Comparison of ENCODE assay signal across 15 cellular contexts in genomic region chr18:8977166-8977565, GRCh38.
DNase-seq lines count a peak whose midpoint lies in the region; ATAC-seq and TF ChIP-seq lines count a peak whose summit lies in the region.
"Had no signal": no experiment of that assay in that cellular context is flagged by ENCODE, and none has a peak within 500 bp of the region (broad histone marks: within the 10 kb centered on the region; RNA-seq: fewer than 3 reads in every experiment).

No MANE protein-coding gene starts in this region.

- intact Hi-C loops in IMR-90 (cut with micrococcal nuclease), result no loop called here

- H2AFZ ChIP-seq in GM23338 (no peak overlapping the region), IMR-90 (replicated peaks; ENCODE audit: low read length, poor library complexity) (no peak overlapping the region)

- H4K20me1 ChIP-seq in GM23338 (replicated peaks; ENCODE audit: insufficient read depth) (no peaks in the 10 kb centered on the region), IMR-90 (ENCODE audit: insufficient read depth, low read length) (no peaks in the 10 kb centered on the region)

- DNase-seq in GM23338 (ENCODE audit: low spot score) (peak; percentile 30), IMR-90 (no peak), brain microvascular endothelial cell (no peak), GM10248 (ENCODE audit: extremely low spot score) (no peak)
- DNase-seq: CD4-positive, alpha-beta memory T cell; DMS153; DND-41; Karpas-422 had no signal

- peaks cover 2% of the 10 kb centered on the region; the same call in 1 of the 2 replicates for H3K9me3 ChIP-seq in IMR-90 (ENCODE audit: control insufficient read depth, insufficient read depth, low read length)

- no peaks in the 10 kb centered on the region for H3K36me3 Mint-ChIP-seq in GM23338 (ENCODE audit: low read depth)
- H3K36me3 Mint-ChIP-seq: CD4-positive, alpha-beta memory T cell had no signal

- 0 out of 2 replicates have a peak overlapping the region, but pooled peaks have one; percentile 44 for H3K14ac ChIP-seq in IMR-90 (replicated peaks; ENCODE audit: low read depth, low read length)

- H3K27ac Mint-ChIP-seq in GM23338, result no peak overlapping the region
- H3K27ac Mint-ChIP-seq: B cell; CD4-positive, alpha-beta memory T cell had no signal

- H3K9me2 ChIP-seq in GM23338 (ENCODE audit: insufficient read depth), result peaks cover 6% of the 10 kb centered on the region

- H3K9me3 Mint-ChIP-seq in GM23338, result peaks cover 13% of the 10 kb centered on the region

- H3K4ac ChIP-seq in IMR-90 (ENCODE audit: low read depth, low read length), result peak overlapping the region; percentile 43; the same call in 1 of the 2 replicates

- no peaks in the 10 kb centered on the region; a peak in 1 of 4 replicates for H3K79me1 ChIP-seq in IMR-90 (ENCODE audit: low read depth in 1 of 2, low read length in 2 of 2)

- H4K5ac ChIP-seq in IMR-90 (ENCODE audit: low read depth, low read length), result no peak overlapping the region

- CTCF ChIA-PET in IMR-90 (lab: Yijun Ruan, JAX) (no interaction called here), GM10248 (lab: Yijun Ruan, JAX) (interaction anchor here (1.2 kb wide), 1 partner anchor 11 kb away, joined by 3 read pairs; no protein-coding TSS in a partner anchor)

- H3K27me3 Mint-ChIP-seq in GM23338 (ENCODE audit: insufficient read depth, low read depth, poor library complexity), result no peaks in the 10 kb centered on the region

- no peak overlapping the region for H2AK5ac ChIP-seq in IMR-90 (ENCODE audit: low read depth, low read length)

- no peak overlapping the region for H2BK20ac ChIP-seq in IMR-90 (ENCODE audit: low read depth, low read length)

- no peak overlapping the region for H3K56ac ChIP-seq in IMR-90 (ENCODE audit: extremely low read depth, insufficient read depth, low read length)

- TF ChIP-seq POLR2A in IMR-90 (IDR thresholded peaks at IDR 0.05; ENCODE audit: low read depth, low read length), result no peak

- H3K4me1 ChIP-seq in GM23338 (ENCODE audit: insufficient read depth), result peaks cover 30% of the 10 kb centered on the region
- H3K4me1 ChIP-seq in IMR-90 (ENCODE audit: control insufficient read depth, insufficient read depth, low read length), result peaks cover 2% of the 10 kb centered on the region; the same call in 1 of the 2 replicates
- H3K4me1 ChIP-seq in rectal smooth muscle tissue (ENCODE audit: control insufficient read depth, insufficient read depth, low read length), result peaks cover 34% of the 10 kb centered on the region

- POLR2A ChIA-PET in IMR-90 (lab: Charles Lee; ENCODE audit: unreplicated experiment) (no interaction called here), GM10248 (lab: Yijun Ruan, JAX) (no interaction called here)

- H3K4me3 Mint-ChIP-seq in GM23338, result no peak overlapping the region
- H3K4me3 Mint-ChIP-seq: B cell; CD4-positive, alpha-beta memory T cell had no signal

- H2AK9ac ChIP-seq in IMR-90 (replicated peaks; ENCODE audit: low read depth, low read length, poor library complexity), result no peak overlapping the region

- H2BK120ac ChIP-seq in IMR-90 (ENCODE audit: low read depth, low read length), result 0 out of 2 replicates have a peak overlapping the region, but pooled peaks have one; percentile 59

- H2BK5ac ChIP-seq in IMR-90 (ENCODE audit: low read depth, low read length, poor library complexity, severe bottlenecking), result no peak overlapping the region

- H3K4me2 ChIP-seq in GM23338, result 0 out of 2 replicates have a peak overlapping the region, but pooled peaks have one; percentile 22
- no peak overlapping the region for H3K4me2 ChIP-seq in IMR-90 (ENCODE audit: low read depth, low read length)

- H3K4me3 ChIP-seq in GM23338 (no peak overlapping the region), IMR-90 (ENCODE audit: insufficient read depth, low read depth, low read length) (no peak overlapping the region), rectal smooth muscle tissue (ENCODE audit: low read length) (peak overlapping the region; percentile 9), brain microvascular endothelial cell (ENCODE audit: low read depth, low read length) (no peak overlapping the region)
- H3K4me3 ChIP-seq: GM12878 had no signal

- dilution Hi-C loops in IMR-90 (cut with HindIII; ENCODE audit: low sequenced_read_pairs, unreplicated experiment), result loop anchor here (25.0 kb wide), 1 partner anchor 290 kb away; no protein-coding TSS in a partner anchor

- H4K91ac ChIP-seq in IMR-90 (ENCODE audit: insufficient read depth, low read depth, low read length), result no peak overlapping the region

- peaks cover 5% of the 10 kb centered on the region; the same call in 1 of the 2 replicates for H3K9me1 ChIP-seq in IMR-90 (ENCODE audit: insufficient read depth, low read length)

- no peak overlapping the region for H3K9ac ChIP-seq in IMR-90 (ENCODE audit: low read depth, low read length)
- no peak overlapping the region for H3K9ac ChIP-seq in rectal smooth muscle tissue (ENCODE audit: low read length)

- no peak overlapping the region for H2BK15ac ChIP-seq in IMR-90 (ENCODE audit: low read depth, low read length)

- BruUV-seq in IMR-90 (replicated peaks; lab: Mats Ljungman, UMichigan), result no TSS peak

- H3K27ac ChIP-seq in GM23338 (ENCODE audit: low read depth) (peak overlapping the region; percentile 52), IMR-90 (ENCODE audit: insufficient read depth, low read length) (no peak overlapping the region), rectal smooth muscle tissue (ENCODE audit: low read depth, low read length) (peak overlapping the region; percentile 93), brain microvascular endothelial cell (no peak overlapping the region)
- H3K27ac ChIP-seq: C4-2B had no signal

- no peaks in the 10 kb centered on the region for H3K79me2 ChIP-seq in GM23338 (replicated peaks; ENCODE audit: insufficient read depth)

- H3K36me3 ChIP-seq in GM23338 (ENCODE audit: insufficient read depth) (no peaks in the 10 kb centered on the region), IMR-90 (ENCODE audit: control insufficient read depth, insufficient read depth, low read length) (no peaks in the 10 kb centered on the region), rectal smooth muscle tissue (ENCODE audit: control insufficient read depth, insufficient read depth, low read length) (no peaks in the 10 kb centered on the region), brain microvascular endothelial cell (replicated peaks) (no peaks in the 10 kb centered on the region)

- H3K27me3 ChIP-seq in GM23338 (ENCODE audit: insufficient read depth), result no peaks in the 10 kb centered on the region
- no peaks in the 10 kb centered on the region for H3K27me3 ChIP-seq in IMR-90 (ENCODE audit: control insufficient read depth, insufficient read depth, low read length)
- no peaks in the 10 kb centered on the region for H3K27me3 ChIP-seq in rectal smooth muscle tissue (ENCODE audit: control insufficient read depth, insufficient read depth, low read length)
- no peaks in the 10 kb centered on the region for H3K27me3 ChIP-seq in brain microvascular endothelial cell (replicated peaks)

- H3F3A ChIP-seq in GM23338 (replicated peaks; ENCODE audit: low read depth), result 0 out of 2 replicates have a peak, but pooled peaks cover 5% of the 10 kb centered on the region

- H3K18ac ChIP-seq in IMR-90 (ENCODE audit: low read depth, low read length), result no peak overlapping the region

- TF ChIP-seq CTCF in GM23338 (conservative IDR thresholded peaks at IDR 0.05; ENCODE audit: low read depth in 2 of 2) (no peak), IMR-90 (conservative IDR thresholded peaks at IDR 0.05; ENCODE audit: low read depth, low read length) (no peak), brain microvascular endothelial cell (IDR thresholded peaks at IDR 0.05; ENCODE audit: low read depth, low read length, missing control alignments) (no peak), GM10248 (IDR thresholded peaks at IDR 0.05; ENCODE audit: control extremely low read depth, extremely low read depth, low read depth, missing control alignments) (no peak)

- ATAC-seq in GM23338, result peak; percentile 84
- no peak for ATAC-seq in IMR-90 (ENCODE audit: low read depth)
- no peak for ATAC-seq in GM19463 (IDR thresholded peaks at IDR 0.05; ENCODE audit: unreplicated experiment)
- no peak for ATAC-seq in GM18861 (IDR thresholded peaks at IDR 0.05; ENCODE audit: unreplicated experiment)
- ATAC-seq: GM12878, HepG2 had no signal

- in situ Hi-C loops in IMR-90 (cut with MboI; ENCODE audit: low sequenced_read_pairs), result no loop called here
- in situ Hi-C loops in brain microvascular endothelial cell (cut with HindIII; ENCODE audit: low pct_ligation_motif_present, low sequenced_read_pairs), result no loop called here

- H4K8ac ChIP-seq in IMR-90 (ENCODE audit: low read depth in 2 of 2, low read length in 2 of 2), result no peak overlapping the region

- TF ChIP-seq RAD21 in IMR-90 (IDR thresholded peaks at IDR 0.05; ENCODE audit: low read length), result no peak

- no peak overlapping the region for H3K23ac ChIP-seq in IMR-90 (ENCODE audit: low read depth, low read length)

- peaks cover 28% of the 10 kb centered on the region for H3K4me1 Mint-ChIP-seq in GM23338
- H3K4me1 Mint-ChIP-seq: CD4-positive, alpha-beta memory T cell had no signal

TF ChIP-seq in IMR-90, 13 proteins besides CTCF, POLR2A, EP300 and RAD21:
- no peak for TF ChIP-seq RCOR1 (IDR thresholded peaks at IDR 0.05; ENCODE audit: insufficient replicate concordance, low read length)

Comparison
In these comparisons a context has a peak if more than half of its experiments do, and no peak if none do; other contexts are left out.
1. H3K27ac ChIP-seq: peak in GM23338 (single experiment) and rectal smooth muscle tissue (single experiment); none in IMR-90 (single experiment) and brain microvascular endothelial cell (single experiment).